In genomic region chr5:134437340-134438267, GRCh38 we compare ENCODE assay signal across 8 cellular contexts. TPM values are rescaled to one million over a fixed set of nuclear protein-coding genes. Genes with fewer than 3 reads are reported as not detected.
DNase-seq lines count a peak whose midpoint lies in the region; ATAC-seq, FAIRE-seq and TF ChIP-seq lines count a peak whose summit lies in the region.

No MANE protein-coding gene starts in this region.

- H3K9me3 ChIP-seq in BLaER1: no peaks in the 10 kb centered on the region
- no peaks in the 10 kb centered on the region for H3K9me3 ChIP-seq in GM12878 (replicated peaks; ENCODE audit: control insufficient read depth, insufficient read depth, low read length)
- no peaks in the 10 kb centered on the region for H3K9me3 ChIP-seq in mesodermal cell (ENCODE audit: control insufficient read depth, low read length)
- H3K9me3 ChIP-seq in A673 (ENCODE audit: low read depth, low read length, poor library complexity, severe bottlenecking): no peaks in the 10 kb centered on the region

- RAD21 ChIA-PET in GM12878 (lab: Charles Lee; ENCODE audit: unreplicated experiment): interaction anchor here (0.7 to 2.1 kb wide), 12 partner anchors 10 to 118 kb away, joined by 3 to 18 read pairs (median 4); partner anchors contain the start of genes CDKN2AIPNL and JADE2

- no peak for TF ChIP-seq EP300 in GM12878 (IDR thresholded peaks at IDR 0.05; ENCODE audit: borderline replicate concordance in 1 of 2, control insufficient read depth in 1 of 2, low read depth in 2 of 2, low read length in 2 of 2)

- H3K79me2 ChIP-seq in GM12878 (ENCODE audit: control insufficient read depth, insufficient read depth, low read length): no peaks in the 10 kb centered on the region

- DNase-seq in GM12878 (ENCODE audit: low read depth, low spot score) (no peak), KBM-7 (no peak), A673 (ENCODE audit: low spot score) (no peak), NCI-H1436 treated with DMSO at 0.1 percent for 48 hours (lab: John Stamatoyannopoulos, UW) (no peak)
- no peak for DNase-seq in NK-92 treated with Interleukin-12 subunit alpha and Interleukin-12 subunit beta, amount 100 ng/mL, for 24 hours (lab: John Stamatoyannopoulos, UW)

- peak; percentile 16 for ATAC-seq in HG03045 (IDR thresholded peaks at IDR 0.05; ENCODE audit: unreplicated experiment)
- peak; percentile 30 for ATAC-seq in GM12878

- no peaks in the 10 kb centered on the region for H3K36me3 ChIP-seq in BLaER1
- H3K36me3 ChIP-seq in GM12878 (ENCODE audit: control insufficient read depth in 2 of 2, insufficient read depth in 2 of 2, low read length in 1 of 2): no peaks in the 10 kb centered on the region
- H3K36me3 ChIP-seq in mesodermal cell (ENCODE audit: control insufficient read depth, insufficient read depth, low read length): no peaks in the 10 kb centered on the region
- no peaks in the 10 kb centered on the region for H3K36me3 ChIP-seq in A673 (ENCODE audit: insufficient read depth, low read length, poor library complexity, severe bottlenecking)

- WGBS in GM12878 (ENCODE audit: insufficient coverage, insufficient replicate concordance, low lambda C conversion rate, missing lambda C conversion rate): 76% methylated on average over 9 of the region's 9 CpGs
- WGBS in mesodermal cell (ENCODE audit: insufficient coverage in 2 of 2), 2 experiments: 95 to 99% methylated on average over 7 to 8 of the region's 9 CpGs

- in situ Hi-C loops in GM12878 (cut with MboI): no loop called here
- in situ Hi-C loops in KBM-7 (cut with MboI; ENCODE audit: low pct_unique_long_range_greater_than_20kb, low sequenced_read_pairs): no loop called here

- intact Hi-C loops in GM12878 (cut with micrococcal nuclease; ENCODE audit: unreplicated experiment): no loop called here
- intact Hi-C loops in A673 (cut with micrococcal nuclease; ENCODE audit: unreplicated experiment): no loop called here

- peak; percentile 67 for TF ChIP-seq POLR2A in GM12878 (IDR thresholded peaks at IDR 0.05; ENCODE audit: low read depth, low read length)

- TF ChIP-seq RAD21 in GM12878 (IDR thresholded peaks at IDR 0.05; ENCODE audit: insufficient read depth, low read depth, low read length): no peak

- H3K9ac ChIP-seq in BLaER1: 0 out of 2 replicates have a peak overlapping the region, but pooled peaks have one; percentile 7
- no peak overlapping the region for H3K9ac ChIP-seq in GM12878 (ENCODE audit: control insufficient read depth, insufficient read depth, low read length)

- SMC1A ChIA-PET in GM12878 (lab: Charles Lee; ENCODE audit: uncharacterized antibody, unreplicated experiment): interaction anchor here (0.6 to 2.2 kb wide), 9 partner anchors 9 to 119 kb away, joined by 3 to 18 read pairs (median 5); partner anchors contain the start of gene CDKN2AIPNL

- no peak overlapping the region for H3K4me3 ChIP-seq in BLaER1
- no peak overlapping the region for H3K4me3 ChIP-seq in GM12878
- no peak overlapping the region for H3K4me3 ChIP-seq in mesodermal cell (ENCODE audit: extremely low read depth, insufficient read depth, low read length, poor library complexity, severe bottlenecking)
- no peak overlapping the region for H3K4me3 ChIP-seq in A673 (ENCODE audit: low read depth, low read length, poor library complexity, severe bottlenecking)

- H3K27me3 ChIP-seq in BLaER1 (no peaks in the 10 kb centered on the region), GM12878 (replicated peaks in 1 of 2; ENCODE audit: control insufficient read depth in 2 of 2, insufficient read depth in 2 of 2, low read length in 1 of 2) (no peaks in the 10 kb centered on the region), A673 (replicated peaks; ENCODE audit: insufficient read depth, low read depth, low read length, poor library complexity) (no peaks in the 10 kb centered on the region)

- no peak for FAIRE-seq in GM12878 (lab: Jason Lieb, UNC)

- H4K20me1 ChIP-seq in BLaER1 (no peaks in the 10 kb centered on the region), GM12878 (ENCODE audit: control insufficient read depth, insufficient read depth) (no peaks in the 10 kb centered on the region)

- POLR2A ChIA-PET in GM12878 (lab: Charles Lee): interaction anchor here (0.8 to 1.7 kb wide), 7 partner anchors 9 to 459 kb away, joined by 3 to 7 read pairs (median 4); partner anchors contain the start of genes CDKN2AIPNL and JADE2
- POLR2A ChIA-PET in A673 (lab: Charles Lee; ENCODE audit: low non-redundant PET): no interaction called here

- H2AFZ ChIP-seq in GM12878 (ENCODE audit: control insufficient read depth, low read depth, low read length): peak overlapping the region; percentile 77

- CTCF ChIA-PET in GM12878 (lab: Yijun Ruan, JAX): interaction anchor here (0.7 to 1.7 kb wide), 6 partner anchors 9 to 320 kb away, joined by 3 to 10 read pairs (median 4); partner anchors contain the start of gene CDKN2AIPNL
- CTCF ChIA-PET in A673 (lab: Charles Lee): no interaction called here

- no peak for TF ChIP-seq CTCF in GM12878 (IDR thresholded peaks at IDR 0.05 in 2 of 3, conservative IDR thresholded peaks at IDR 0.05 in 1 of 3; ENCODE audit: control insufficient read depth in 2 of 3, extremely low read depth in 1 of 3, insufficient read depth in 1 of 3, low read depth in 3 of 3, low read length in 3 of 3)
- no peak for TF ChIP-seq CTCF in A673 (conservative IDR thresholded peaks at IDR 0.05; ENCODE audit: low read depth, low read length)

- peak overlapping the region; percentile 78 for H3K4me2 ChIP-seq in BLaER1
- H3K4me2 ChIP-seq in GM12878 (ENCODE audit: control insufficient read depth, insufficient read depth): no peak overlapping the region

- H3K4me1 ChIP-seq in BLaER1: peaks cover 21% of the 10 kb centered on the region
- peaks cover 16% of the 10 kb centered on the region for H3K4me1 ChIP-seq in GM12878 (ENCODE audit: control insufficient read depth, insufficient read depth, low read length)
- peaks cover 53% of the 10 kb centered on the region for H3K4me1 ChIP-seq in mesodermal cell (ENCODE audit: control insufficient read depth, insufficient read depth, low read length, poor library complexity, severe bottlenecking)
- no peaks in the 10 kb centered on the region for H3K4me1 ChIP-seq in A673 (ENCODE audit: insufficient read depth, low read length, poor library complexity, severe bottlenecking)

- peak overlapping the region; percentile 2; the same call in 1 of the 2 replicates for H3K27ac ChIP-seq in BLaER1
- H3K27ac ChIP-seq in GM12878 (ENCODE audit: control insufficient read depth, insufficient read depth): 0 out of 2 replicates have a peak overlapping the region, but pooled peaks have one; percentile 24
- H3K27ac ChIP-seq in mesodermal cell (ENCODE audit: low read depth, low read length, severe bottlenecking): peak overlapping the region; percentile 68
- H3K27ac ChIP-seq in A673 (ENCODE audit: low read depth, low read length, poor library complexity, severe bottlenecking): no peak overlapping the region

- TSS peak; percentile 100 for BruUV-seq in GM12878 (replicated peaks; lab: Mats Ljungman, UMichigan)
- BruUV-seq in A673 (replicated peaks; lab: Mats Ljungman, UMichigan): no TSS peak

TF ChIP-seq in GM12878, 131 proteins besides CTCF, POLR2A, EP300 and RAD21 (continues in another document):
- TF ChIP-seq SKIL (IDR thresholded peaks at IDR 0.05; ENCODE audit: low read depth, poor library complexity, severe bottlenecking) (no peak), NR2C2 (IDR thresholded peaks at IDR 0.05; ENCODE audit: borderline replicate concordance, control insufficient read depth, insufficient read length, low read depth) (no peak), RBBP5 (conservative IDR thresholded peaks at IDR 0.05) (no peak), SREBF1 (IDR thresholded peaks at IDR 0.05; ENCODE audit: low read length) (no peak), USF2 (IDR thresholded peaks at IDR 0.05; ENCODE audit: borderline replicate concordance, low read depth, low read length) (no peak)

RNA-seq across cellular contexts. Expression of gene CDKN2AIPNL, which starts 25.9 kb away (rescaled TPM):
- 8.5 and 10.7 TPM in 2 replicates for total RNA-seq in GM12878 (2013; cell fraction: nucleolus; rRNA removed)
- 57.8 and 62.2 TPM in 2 replicates for total RNA-seq in GM12878 (2014; rRNA removed)
- 34.1 and 36.4 TPM in 2 replicates for total RNA-seq in GM12878 (2014; rRNA removed; fragmentation: Illumina TruSeq; extraction: Trizol)
- 34.8 and 36.7 TPM in 2 replicates for total RNA-seq in GM12878 (2021)
- 12.9 TPM for polyA plus RNA-seq in GM12878 (2011; ENCODE audit: low read depth)
- 27.8 and 40.0 TPM in 2 replicates for polyA plus RNA-seq in GM12878 (2011; rRNA removed)
- 22.4 and 24.5 TPM in 2 replicates for polyA plus RNA-seq in GM12878 (2011; cell fraction: cytosol; rRNA removed)
- polyA plus RNA-seq in GM12878 (2011; cell fraction: nucleus; rRNA removed): 6.1 and 6.5 TPM in 2 replicates
- 20.6 and 23.0 TPM in 2 replicates for polyA plus RNA-seq in GM12878 (2012)
- polyA plus RNA-seq in GM12878 (2014; fragmentation: Illumina TruSeq; extraction: Trizol): 31.3 and 37.3 TPM in 2 replicates
- 10 to 100 TPM; 23.5 to 29.9 TPM for polyA plus RNA-seq in GM12878 (2014; fragmentation: Nextera tagmentation; extraction: Ambion mirVana)
- polyA plus RNA-seq in GM12878 (2014; rRNA removed): 47.5 and 49.2 TPM in 2 replicates
- 10 to 100 TPM; 63.5 to 72.0 TPM for polyA plus RNA-seq in GM12878 (2016; fragmentation: Nextera tagmentation; extraction: Ambion mirVana)
- 8.9 and 9.1 TPM in 2 replicates for polyA minus RNA-seq in GM12878 (2011; rRNA and poly(A)+ RNA removed)
- polyA minus RNA-seq in GM12878 (2011; cell fraction: cytosol; rRNA and poly(A)+ RNA removed): 6.3 and 9.1 TPM in 2 replicates
- polyA minus RNA-seq in GM12878 (2011; cell fraction: nucleus; rRNA and poly(A)+ RNA removed): 3.9 and 9.2 TPM in 2 replicates
- polyA plus RNA-seq in mesodermal cell (2013, experiment 1 of 2): 46.3 TPM
- polyA plus RNA-seq in mesodermal cell (2013, experiment 2 of 2): 48.0 TPM
- total RNA-seq in A673 (2021): 59.2 and 60.5 TPM in 2 replicates
